Comparison of ENCODE assay signal across 8 cellular contexts in the genomic region with DNA sequence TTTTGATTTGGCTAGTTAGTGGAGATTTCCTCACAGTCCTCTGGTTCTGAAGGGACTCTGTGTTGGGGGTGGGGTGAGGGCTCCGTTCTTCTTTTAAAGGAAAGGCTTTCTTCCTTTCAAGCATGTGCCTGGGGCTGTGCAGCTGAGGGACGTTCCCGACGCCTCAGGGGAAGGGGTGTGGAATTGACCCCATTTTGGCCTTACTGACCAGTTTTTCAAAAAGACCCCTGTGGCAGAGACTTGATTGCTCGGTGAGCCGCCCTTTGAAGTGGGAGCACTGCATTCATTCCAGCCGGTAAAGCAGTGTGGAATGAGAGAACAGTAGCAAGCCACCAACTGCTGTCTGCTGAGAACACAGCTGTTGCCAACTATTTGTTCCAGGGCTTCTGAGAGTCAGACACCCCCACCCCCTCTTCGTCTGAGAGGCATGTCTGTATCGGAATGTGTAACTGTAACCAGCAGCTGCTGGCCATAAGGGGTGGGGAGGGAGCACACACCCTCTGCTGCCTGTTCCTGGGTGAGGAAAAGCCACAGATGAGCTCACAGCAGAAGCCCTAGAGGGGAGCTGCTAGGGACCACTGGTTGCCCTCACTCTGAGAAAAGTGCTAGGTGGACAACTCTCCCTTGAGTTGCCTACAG. TPM values are rescaled to one million over a fixed set of nuclear protein-coding genes. Genes with fewer than 3 reads are reported as not detected.
A peak's percentile ranks its signal among the peaks of the same experiment; 100 is the strongest.
DNase-seq lines count a peak whose midpoint lies in the region; ATAC-seq and TF ChIP-seq lines count a peak whose summit lies in the region.

No MANE protein-coding gene starts in this region.

- H3K4me3 Mint-ChIP-seq in activated T-cell treated with anti-CD3 and anti-CD28 coated beads, Interleukin-2, amount 50 U/mL, for 24 hours: no peak overlapping the region

- H3K4me1 Mint-ChIP-seq in activated T-cell treated with anti-CD3 and anti-CD28 coated beads, Interleukin-2, amount 50 U/mL, for 24 hours (ENCODE audit: low read depth): peaks cover 73% of the 10 kb centered on the region

- H3K9me3 Mint-ChIP-seq in activated T-cell treated with anti-CD3 and anti-CD28 coated beads, Interleukin-2, amount 50 U/mL, for 24 hours: no peaks in the 10 kb centered on the region

- H3K27ac Mint-ChIP-seq in activated T-cell treated with anti-CD3 and anti-CD28 coated beads, Interleukin-2, amount 50 U/mL, for 24 hours: peak overlapping the region; percentile 18

- TF ChIP-seq CTCF in omental fat pad (IDR thresholded peaks at IDR 0.05): no peak

- no peaks in the 10 kb centered on the region for H3K27me3 Mint-ChIP-seq in activated T-cell treated with anti-CD3 and anti-CD28 coated beads, Interleukin-2, amount 50 U/mL, for 24 hours

- no peak for DNase-seq in activated T-cell treated with anti-CD3 and anti-CD28 coated beads, Interleukin-2, amount 50 U/mL, for 24 hours
- DNase-seq in glomerular visceral epithelial cell (ENCODE audit: extremely low spot score) (peak; percentile 97), omental fat pad (ENCODE audit: low spot score) (no peak), SKM-1 (lab: John Stamatoyannopoulos, UW; ENCODE audit: unreplicated experiment) (no peak)

- ATAC-seq in HG02610 (IDR thresholded peaks at IDR 0.05; ENCODE audit: unreplicated experiment): peak; percentile 55
- ATAC-seq in omental fat pad (ENCODE audit: low FRiP score): peak; percentile 43
- no peak for ATAC-seq in HG03378 (IDR thresholded peaks at IDR 0.05; ENCODE audit: unreplicated experiment)
- ATAC-seq in GM21576 (IDR thresholded peaks at IDR 0.05; ENCODE audit: unreplicated experiment): no peak
- no peak for ATAC-seq in GM18520 (IDR thresholded peaks at IDR 0.05; ENCODE audit: unreplicated experiment)

- H3K36me3 Mint-ChIP-seq in activated T-cell treated with anti-CD3 and anti-CD28 coated beads, Interleukin-2, amount 50 U/mL, for 24 hours (ENCODE audit: low read depth): peaks cover 29% of the 10 kb centered on the region

RNA-seq across cellular contexts. Expression of a gene that starts 33.1 kb away (rescaled TPM):
- total RNA-seq in omental fat pad: 100 to 1,000 TPM; 106 to 214 (median 165) TPM

Comparison
In these comparisons a context has a peak if more than half of its experiments do, and no peak if none do; other contexts are left out.
1. ATAC-seq: peak in HG02610 (single experiment) and omental fat pad (single experiment); none in HG03378 (single experiment), GM21576 (single experiment) and GM18520 (single experiment).